In genomic region chr7:99497771-99498545, GRCh38 we compare ENCODE assay signal across 9 cellular contexts. TPM values are rescaled to one million over a fixed set of nuclear protein-coding genes. Genes with fewer than 3 reads are reported as not detected.
DNase-seq lines count a peak whose midpoint lies in the region; ATAC-seq, FAIRE-seq and TF ChIP-seq lines count a peak whose summit lies in the region.
"Had no signal": no experiment of that assay in that cellular context is flagged by ENCODE, and none has a peak within 500 bp of the region (broad histone marks: within the 10 kb centered on the region; RNA-seq: fewer than 3 reads in every experiment).

No MANE protein-coding gene starts in this region.

- intact Hi-C loops in Panc1 (cut with micrococcal nuclease; ENCODE audit: unreplicated experiment) = no loop called here

- H3K27ac ChIP-seq in Panc1 (ENCODE audit: low read length) = peak overlapping the region; percentile 76

- peak overlapping the region; percentile 81 for H3K4me3 ChIP-seq in GM12865 (ENCODE audit: low read depth, low read length)
- peak overlapping the region; percentile 98 to 100 for H3K4me3 ChIP-seq in Panc1 (ENCODE audit: low read depth in 2 of 2, low read length in 2 of 2)
- peak overlapping the region; percentile 88 for H3K4me3 ChIP-seq in epithelial cell of esophagus (ENCODE audit: low read length)

- H3K4me1 Mint-ChIP-seq in progenitor cell of endocrine pancreas (ENCODE audit: low read depth) = peaks cover 17% of the 10 kb centered on the region

- peaks cover 12% of the 10 kb centered on the region for H3K9me3 Mint-ChIP-seq in progenitor cell of endocrine pancreas (ENCODE audit: low read depth)

- H3K4me1 ChIP-seq in Panc1 (ENCODE audit: control insufficient read depth, insufficient read depth, low read length) = peaks cover 5% of the 10 kb centered on the region

- no peak for ATAC-seq in Panc1

- no peak for TF ChIP-seq POLR2A in GM12892 (IDR thresholded peaks at IDR 0.05; ENCODE audit: low read depth, low read length)

- H3K27me3 ChIP-seq in Panc1 (ENCODE audit: control insufficient read depth, insufficient read depth, low read length) = no peaks in the 10 kb centered on the region

- no TSS peak for BruUV-seq in Panc1 (replicated peaks; lab: Mats Ljungman, UMichigan)

- peak overlapping the region; percentile 92 for H3K4me3 Mint-ChIP-seq in progenitor cell of endocrine pancreas (ENCODE audit: low read depth)

- TF ChIP-seq CTCF in GM12865 (IDR thresholded peaks at IDR 0.05; ENCODE audit: insufficient read depth, low read depth, low read length, missing control alignments) = no peak
- TF ChIP-seq CTCF in Panc1 (IDR thresholded peaks at IDR 0.05) = no peak
- no peak for TF ChIP-seq CTCF in epithelial cell of esophagus (IDR thresholded peaks at IDR 0.05; ENCODE audit: insufficient read depth, low read depth, low read length, missing control alignments)
- TF ChIP-seq CTCF in progenitor cell of endocrine pancreas (IDR thresholded peaks at IDR 0.05; ENCODE audit: unreplicated experiment) = no peak

- H3K36me3 Mint-ChIP-seq in progenitor cell of endocrine pancreas (ENCODE audit: insufficient read depth) = peaks cover 36% of the 10 kb centered on the region

- FAIRE-seq in GM12892 (lab: Jason Lieb, UNC) = no peak

- in situ Hi-C loops in Panc1 (cut with HindIII; ENCODE audit: low pct_unique_long_range_greater_than_20kb, low sequenced_read_pairs) = no loop called here

- H3K27ac Mint-ChIP-seq in progenitor cell of endocrine pancreas = peak overlapping the region; percentile 25

- H3K27me3 Mint-ChIP-seq in progenitor cell of endocrine pancreas = no peaks in the 10 kb centered on the region

- DNase-seq in GM12865 (ENCODE audit: low read depth) (no peak), Panc1 (ENCODE audit: low read depth, low spot score) (no peak), epithelial cell of esophagus (ENCODE audit: low read depth) (no peak), progenitor cell of endocrine pancreas (ENCODE audit: low spot score, unreplicated experiment) (no peak), NCI-H526 (lab: John Stamatoyannopoulos, UW) (no peak), GM12892 (ENCODE audit: insufficient read length) (no peak), activated gamma-delta T cell treated with Interleukin-2 at 50 U/mL for 16 hours (no peak), NCI-H2029 (lab: John Stamatoyannopoulos, UW) (no peak)
- DNase-seq: NCI-H2171 had no signal

- H3K36me3 ChIP-seq in Panc1 (ENCODE audit: control insufficient read depth, insufficient read depth, low read length) = peaks cover 4% of the 10 kb centered on the region

- POLR2A ChIA-PET in Panc1 (lab: Charles Lee) = no interaction called here

- CTCF ChIA-PET in Panc1 (lab: Charles Lee) = no interaction called here

- H3K9me3 ChIP-seq in Panc1 (ENCODE audit: control insufficient read depth, insufficient read depth, low read depth, low read length) = peaks cover 22% of the 10 kb centered on the region

RNA-seq across cellular contexts. Expression of gene ZNF394, which starts 2.1 kb away (rescaled TPM):
- total RNA-seq in Panc1 (2021; ENCODE audit: unreplicated experiment) = 20.0 TPM
- polyA plus RNA-seq in Panc1 (2012; ENCODE audit: insufficient read length) = 14.4 TPM
- 23.7 and 24.8 TPM in 2 replicates for total RNA-seq in progenitor cell of endocrine pancreas
- 21.0 TPM for polyA plus RNA-seq in GM12892 (2012; ENCODE audit: missing spikeins)

RNA-seq across cellular contexts. Expression of gene ZKSCAN5, which starts 6.5 kb away (rescaled TPM):
- total RNA-seq in Panc1 (2021; ENCODE audit: unreplicated experiment) = 17.5 TPM
- polyA plus RNA-seq in Panc1 (2012; ENCODE audit: insufficient read length) = 13.7 TPM
- 14.7 and 15.2 TPM in 2 replicates for total RNA-seq in progenitor cell of endocrine pancreas
- polyA plus RNA-seq in GM12892 (2012; ENCODE audit: missing spikeins) = 3.9 TPM

RNA-seq across cellular contexts. Expression of gene ZNF789, which starts 25.3 kb away (rescaled TPM):
- total RNA-seq in Panc1 (2021; ENCODE audit: unreplicated experiment) = 15.1 TPM
- 7.2 TPM for polyA plus RNA-seq in Panc1 (2012; ENCODE audit: insufficient read length)
- total RNA-seq in progenitor cell of endocrine pancreas = 26.7 and 27.4 TPM in 2 replicates
- polyA plus RNA-seq in GM12892 (2012; ENCODE audit: missing spikeins) = 26.6 TPM

RNA-seq across cellular contexts. Expression of gene ATP5MF, which starts 32.0 kb away (rescaled TPM):
- total RNA-seq in Panc1 (2021; ENCODE audit: unreplicated experiment) (476 TPM), progenitor cell of endocrine pancreas (328 and 330 TPM in 2 replicates)
- 765 TPM for polyA plus RNA-seq in Panc1 (2012; ENCODE audit: insufficient read length)
- 2,138 TPM for polyA plus RNA-seq in GM12892 (2012; ENCODE audit: missing spikeins)

RNA-seq across cellular contexts. Expression of gene FAM200A, which starts 54.0 kb away (rescaled TPM):
- 4.6 TPM for total RNA-seq in Panc1 (2021; ENCODE audit: unreplicated experiment)
- 3.5 TPM for polyA plus RNA-seq in Panc1 (2012; ENCODE audit: insufficient read length)
- 12.5 and 12.9 TPM in 2 replicates for total RNA-seq in progenitor cell of endocrine pancreas
- polyA plus RNA-seq in GM12892 (2012; ENCODE audit: missing spikeins) = 5.3 TPM
